29 cellular contexts compared by ENCODE assay signal in the genomic region with DNA sequence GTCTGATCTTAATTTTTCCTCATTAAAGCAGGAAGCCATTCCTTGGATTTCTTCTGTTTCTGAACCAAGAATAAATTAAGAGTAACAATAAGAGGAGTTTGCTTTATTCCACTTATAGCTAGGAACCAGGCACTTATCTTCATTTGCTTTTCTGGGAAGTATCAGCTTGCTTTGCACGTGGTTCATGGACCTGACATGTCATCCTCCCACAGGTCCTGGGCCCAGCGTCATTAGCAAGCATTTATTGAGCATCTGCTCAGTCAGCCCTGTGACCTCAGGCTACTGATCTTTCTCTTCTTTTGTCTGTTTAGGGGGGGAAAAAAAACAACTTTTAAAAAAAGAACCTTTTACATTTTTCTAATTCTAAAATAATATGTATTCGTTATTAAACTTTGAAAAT.
"Had no signal": no experiment of that assay in that cellular context is flagged by ENCODE, and none has a peak within 500 bp of the region (broad histone marks: within the 10 kb centered on the region; RNA-seq: fewer than 3 reads in every experiment).

No MANE protein-coding gene starts in this region.

- DNase-seq: activated B cell treated with CpG ODN at 0.5 μM for 24 hours; activated CD4-positive, alpha-beta T cell treated with anti-CD3 and anti-CD28 coated beads, Interleukin-2, amount 50 U/mL, for 1 hour; activated CD8-positive, alpha-beta T cell treated with anti-CD3 and anti-CD28 coated beads for 36 hours; activated gamma-delta T cell treated with Interleukin-2 at 50 U/mL for 16 hours; activated T-cell treated with anti-CD3 and anti-CD28 coated beads, Interleukin-2, amount 50 U/mL, for 4 hours; aorta; body of pancreas; dermis blood vessel endothelial cell; effector CD4-positive, alpha-beta T cell; esophagus squamous epithelium; hippocampal formation; kidney; left colon; midbrain; naive thymus-derived CD4-positive, alpha-beta T cell; occipital lobe; psoas muscle; sigmoid colon; small intestine; stimulated activated CD4-positive, alpha-beta T cell treated with anti-CD3 and anti-CD28 coated beads, Interleukin-4, amount 100 ng/mL, for 24 hours had no signal

- FAIRE-seq: colon, kidney, small intestine had no signal

- H3K9me3 Mint-ChIP-seq: activated B cell treated with CpG ODN at 0.5 μM for 24 hours; activated CD8-positive, alpha-beta T cell treated with anti-CD3 and anti-CD28 coated beads for 36 hours; activated naive CD4-positive, alpha-beta T cell treated with anti-CD3 and anti-CD28 coated beads, Interleukin-2, amount 50 U/mL, for 72 hours; activated T-cell treated with anti-CD3 and anti-CD28 coated beads, Interleukin-2, amount 50 U/mL, for 4 hours; activated T-helper 17 cell treated with anti-CD3 and anti-CD28 coated beads, Interleukin-2, amount 50 U/mL, for 72 hours; neural progenitor cell; stimulated activated effector memory CD8-positive, alpha-beta T cell treated with anti-CD3 and anti-CD28 coated beads, Interleukin-12 subunit alpha, Interleukin-12 subunit beta, amount 100 ng/mL, for 72 hours; stimulated activated naive CD8-positive, alpha-beta T cell treated with anti-CD3 and anti-CD28 coated beads, Interleukin-15, Interleukin-2, amounts not matched to agents 100 ng/mL and 50 ng/mL, for 24 hours; T-helper 2 cell treated with Interferon-gamma antibody and Interleukin-4, amounts not matched to agents 5 μg/mL and 100 μg/mL, for 36 hours; type B pancreatic cell had no signal

- ATAC-seq: activated CD8-positive, alpha-beta T cell treated with anti-CD3 and anti-CD28 coated beads for 36 hours; activated naive CD4-positive, alpha-beta T cell treated with anti-CD3 and anti-CD28 coated beads, Interleukin-2, amount 50 U/mL, for 72 hours; activated T-cell treated with anti-CD3 and anti-CD28 coated beads, Interleukin-2, amount 50 U/mL, for 4 hours; activated T-helper 17 cell treated with anti-CD3 and anti-CD28 coated beads, Interleukin-2, amount 50 U/mL, for 72 hours; body of pancreas; gastroesophageal sphincter; left colon; naive thymus-derived CD4-positive, alpha-beta T cell; psoas muscle; stimulated activated effector memory CD8-positive, alpha-beta T cell treated with anti-CD3 and anti-CD28 coated beads, Interleukin-12 subunit alpha, Interleukin-12 subunit beta, amount 100 ng/mL, for 72 hours had no signal

- H3K27me3 Mint-ChIP-seq: activated B cell treated with CpG ODN at 0.5 μM for 24 hours; activated CD8-positive, alpha-beta T cell treated with anti-CD3 and anti-CD28 coated beads for 36 hours; activated T-helper 17 cell treated with anti-CD3 and anti-CD28 coated beads, Interleukin-2, amount 50 U/mL, for 72 hours; naive thymus-derived CD4-positive, alpha-beta T cell; stimulated activated naive CD8-positive, alpha-beta T cell treated with anti-CD3 and anti-CD28 coated beads, Interleukin-15, Interleukin-2, amounts not matched to agents 100 ng/mL and 50 ng/mL, for 24 hours; type B pancreatic cell had no signal

- H3K4me1 Mint-ChIP-seq: activated B cell treated with CpG ODN at 0.5 μM for 24 hours; neural progenitor cell; stimulated activated effector memory CD8-positive, alpha-beta T cell treated with anti-CD3 and anti-CD28 coated beads, Interleukin-12 subunit alpha, Interleukin-12 subunit beta, amount 100 ng/mL, for 72 hours had no signal

- H3K27ac Mint-ChIP-seq: activated B cell treated with CpG ODN at 0.5 μM for 24 hours; activated CD8-positive, alpha-beta T cell treated with anti-CD3 and anti-CD28 coated beads for 36 hours; activated naive CD4-positive, alpha-beta T cell treated with anti-CD3 and anti-CD28 coated beads, Interleukin-2, amount 50 U/mL, for 72 hours; activated T-helper 17 cell treated with anti-CD3 and anti-CD28 coated beads, Interleukin-2, amount 50 U/mL, for 72 hours; neural progenitor cell; stimulated activated naive CD8-positive, alpha-beta T cell treated with anti-CD3 and anti-CD28 coated beads, Interleukin-15, Interleukin-2, amounts not matched to agents 100 ng/mL and 50 ng/mL, for 24 hours; T-helper 2 cell treated with Interferon-gamma antibody and Interleukin-4, amounts not matched to agents 5 μg/mL and 100 μg/mL, for 36 hours; type B pancreatic cell had no signal

- H3K4me3 Mint-ChIP-seq: activated B cell treated with CpG ODN at 0.5 μM for 24 hours; activated CD8-positive, alpha-beta T cell treated with anti-CD3 and anti-CD28 coated beads for 36 hours; activated T-cell treated with anti-CD3 and anti-CD28 coated beads, Interleukin-2, amount 50 U/mL, for 4 hours; activated T-helper 17 cell treated with anti-CD3 and anti-CD28 coated beads, Interleukin-2, amount 50 U/mL, for 72 hours; naive thymus-derived CD4-positive, alpha-beta T cell; neural progenitor cell; stimulated activated effector memory CD8-positive, alpha-beta T cell treated with anti-CD3 and anti-CD28 coated beads, Interleukin-12 subunit alpha, Interleukin-12 subunit beta, amount 100 ng/mL, for 72 hours; stimulated activated naive CD8-positive, alpha-beta T cell treated with anti-CD3 and anti-CD28 coated beads, Interleukin-15, Interleukin-2, amounts not matched to agents 100 ng/mL and 50 ng/mL, for 24 hours; T-helper 2 cell treated with Interferon-gamma antibody and Interleukin-4, amounts not matched to agents 5 μg/mL and 100 μg/mL, for 36 hours; type B pancreatic cell had no signal
